In the genomic region with DNA sequence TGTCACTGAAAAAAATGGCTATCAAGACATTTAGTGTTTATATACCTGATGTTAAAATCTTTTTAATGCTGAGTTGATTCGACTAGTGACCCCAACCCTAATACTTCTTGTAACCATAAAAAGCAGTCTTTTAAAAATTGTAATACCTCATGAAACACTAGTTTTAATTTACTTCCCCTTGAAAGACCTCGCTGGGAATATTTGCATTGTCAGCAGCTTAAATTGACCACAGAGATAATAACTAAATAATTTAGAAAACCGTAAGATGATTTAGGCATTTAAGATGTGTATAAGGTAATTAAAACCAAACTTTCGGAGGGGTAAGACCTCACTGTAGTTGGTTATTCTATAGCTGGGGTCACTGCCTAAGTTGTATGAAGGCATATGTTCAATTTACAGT, we compare ENCODE assay signal across 31 cellular contexts.
DNase-seq lines count a peak whose midpoint lies in the region; ATAC-seq, FAIRE-seq and TF ChIP-seq lines count a peak whose summit lies in the region.
"Had no signal": no experiment of that assay in that cellular context is flagged by ENCODE, and none has a peak within 500 bp of the region (broad histone marks: within the 10 kb centered on the region; RNA-seq: fewer than 3 reads in every experiment).

No MANE protein-coding gene starts in this region.

- H2BK120ac ChIP-seq in IMR-90 (ENCODE audit: low read depth, low read length) = no peak overlapping the region

- H3K27me3 ChIP-seq in HepG2 (ENCODE audit: control insufficient read depth in 1 of 2, insufficient read depth in 2 of 2, low read length in 2 of 2) (no peaks in the 10 kb centered on the region), right lobe of liver (no peaks in the 10 kb centered on the region), IMR-90 (ENCODE audit: control insufficient read depth, insufficient read depth, low read length) (no peaks in the 10 kb centered on the region), heart left ventricle (no peaks in the 10 kb centered on the region)
- H3K27me3 ChIP-seq: BE2C; BLaER1; BLaER1 treated with 17β-estradiol and CSF1 and Interleukin-3, amounts not matched to agents 10 nM and 100 nM had no signal

- no peak for FAIRE-seq in HepG2 (lab: Jason Lieb, UNC)
- no peak for FAIRE-seq in A549 (lab: Jason Lieb, UNC)
- FAIRE-seq: A204.1 had no signal

- no peak overlapping the region for H4K8ac ChIP-seq in IMR-90 (ENCODE audit: low read depth in 2 of 2, low read length in 2 of 2)

- TF ChIP-seq EP300 in HepG2 (IDR thresholded peaks at IDR 0.05; ENCODE audit: low read depth in 2 of 2, low read length in 2 of 2) (no peak), HepG2 (CRISPR knock-in tag; IDR thresholded peaks at IDR 0.05; ENCODE audit: borderline replicate concordance) (no peak), A549 (IDR thresholded peaks at IDR 0.05) (no peak)

- H3K4me2 ChIP-seq in HepG2 (ENCODE audit: low read depth, low read length) (no peak overlapping the region), A549 (no peak overlapping the region), IMR-90 (ENCODE audit: low read depth, low read length) (no peak overlapping the region)
- H3K4me2 ChIP-seq: BLaER1; BLaER1 treated with 17β-estradiol and CSF1 and Interleukin-3, amounts not matched to agents 10 nM and 100 nM had no signal

- H2AFZ ChIP-seq in HepG2 (ENCODE audit: low read length) = no peak overlapping the region
- no peak overlapping the region for H2AFZ ChIP-seq in IMR-90 (replicated peaks; ENCODE audit: low read length, poor library complexity)

- ATAC-seq in HepG2 (no peak), right lobe of liver (no peak), A549 (no peak), IMR-90 (ENCODE audit: low read depth) (no peak), heart left ventricle (no peak), HG03196 (IDR thresholded peaks at IDR 0.05; ENCODE audit: unreplicated experiment) (no peak)
- ATAC-seq: CD8-positive, alpha-beta T cell had no signal

- dilution Hi-C loops in IMR-90 (cut with HindIII; ENCODE audit: low sequenced_read_pairs, unreplicated experiment) = no loop called here

- H3K14ac ChIP-seq in IMR-90 (replicated peaks; ENCODE audit: low read depth, low read length) = no peak overlapping the region

- H3K4me1 ChIP-seq in HepG2 (ENCODE audit: insufficient read depth, low read length) (no peaks in the 10 kb centered on the region), right lobe of liver (no peaks in the 10 kb centered on the region), A549 (no peaks in the 10 kb centered on the region), IMR-90 (ENCODE audit: control insufficient read depth, insufficient read depth, low read length) (no peaks in the 10 kb centered on the region), heart left ventricle (no peaks in the 10 kb centered on the region)
- H3K4me1 ChIP-seq: BE2C, Caco-2 had no signal

- no peak overlapping the region for H3K27ac ChIP-seq in HepG2 (ENCODE audit: extremely low read length, insufficient read depth, low read length)
- no peak overlapping the region for H3K27ac ChIP-seq in right lobe of liver
- H3K27ac ChIP-seq in A549 = no peak overlapping the region
- no peak overlapping the region for H3K27ac ChIP-seq in IMR-90 (ENCODE audit: insufficient read depth, low read length)
- H3K27ac ChIP-seq in heart left ventricle = no peak overlapping the region
- H3K27ac ChIP-seq: 22Rv1; BLaER1; BLaER1 treated with 17β-estradiol and CSF1 and Interleukin-3, amounts not matched to agents 10 nM and 100 nM; C4-2B had no signal

- DNase-seq in HepG2 (ENCODE audit: low spot score) = no peak
- no peak for DNase-seq in right lobe of liver
- no peak for DNase-seq in A549 (ENCODE audit: low read depth in 1 of 2, low spot score in 1 of 2)
- DNase-seq in IMR-90 = no peak
- no peak for DNase-seq in heart left ventricle
- DNase-seq: 8988T; ACHN; AML-193; BE2C; C1 segment of cervical spinal cord; Caco-2; Calu3; CD4-positive, alpha-beta memory T cell; CD4-positive, alpha-beta T cell; CD4-positive, CD25-positive, alpha-beta regulatory T cell; CD8-positive, alpha-beta memory T cell; CD8-positive, alpha-beta T cell; COR-L47; DMS 273 treated with DMSO at 0.1 percent for 48 hours; DMS153; DMS53; DMS79; DMS79 treated with DMSO at 0.1 percent for 48 hours; DND-41; EL had no signal

- no TSS peak for BruUV-seq in HepG2 (replicated peaks; lab: Mats Ljungman, UMichigan)
- BruUV-seq in IMR-90 (replicated peaks; lab: Mats Ljungman, UMichigan) = no TSS peak

- H2BK5ac ChIP-seq in IMR-90 (ENCODE audit: low read depth, low read length, poor library complexity, severe bottlenecking) = no peak overlapping the region

- H3K79me2 ChIP-seq in HepG2 (ENCODE audit: insufficient read depth, low read length) = no peaks in the 10 kb centered on the region

- H4K20me1 ChIP-seq in HepG2 (ENCODE audit: insufficient read depth, low read length) (no peaks in the 10 kb centered on the region), IMR-90 (ENCODE audit: insufficient read depth, low read length) (no peaks in the 10 kb centered on the region)
- H4K20me1 ChIP-seq: BLaER1; BLaER1 treated with 17β-estradiol and CSF1 and Interleukin-3, amounts not matched to agents 10 nM and 100 nM had no signal

- H3K9me3 ChIP-seq in HepG2 (ENCODE audit: low read length) (no peaks in the 10 kb centered on the region), right lobe of liver (no peaks in the 10 kb centered on the region), A549 (no peaks in the 10 kb centered on the region), IMR-90 (ENCODE audit: control insufficient read depth, insufficient read depth, low read length) (no peaks in the 10 kb centered on the region), heart left ventricle (no peaks in the 10 kb centered on the region)
- H3K9me3 ChIP-seq: BE2C; BLaER1; BLaER1 treated with 17β-estradiol and CSF1 and Interleukin-3, amounts not matched to agents 10 nM and 100 nM; Caco-2 had no signal

- intact Hi-C loops in HepG2 (cut with micrococcal nuclease; ENCODE audit: unreplicated experiment) = no loop called here
- intact Hi-C loops in right lobe of liver (cut with DNase I) = no loop called here
- intact Hi-C loops in IMR-90 (cut with micrococcal nuclease) = no loop called here
- intact Hi-C loops in heart left ventricle (cut with DNase I) = no loop called here

- no peak overlapping the region for H2BK15ac ChIP-seq in IMR-90 (ENCODE audit: low read depth, low read length)

- H3K36me3 ChIP-seq in HepG2 (replicated peaks in 1 of 2; ENCODE audit: control insufficient read depth in 1 of 2, insufficient read depth in 2 of 2, low read length in 2 of 2) = no peaks in the 10 kb centered on the region
- H3K36me3 ChIP-seq in right lobe of liver = no peaks in the 10 kb centered on the region
- H3K36me3 ChIP-seq in IMR-90 (ENCODE audit: control insufficient read depth, insufficient read depth, low read length) = no peaks in the 10 kb centered on the region
- no peaks in the 10 kb centered on the region for H3K36me3 ChIP-seq in heart left ventricle
- H3K36me3 ChIP-seq: BE2C; BLaER1; BLaER1 treated with 17β-estradiol and CSF1 and Interleukin-3, amounts not matched to agents 10 nM and 100 nM had no signal

- H2AK9ac ChIP-seq in IMR-90 (replicated peaks; ENCODE audit: low read depth, low read length, poor library complexity) = no peak overlapping the region

- no peak overlapping the region for H4K91ac ChIP-seq in IMR-90 (ENCODE audit: insufficient read depth, low read depth, low read length)

- in situ Hi-C loops in HepG2 (cut with HindIII; ENCODE audit: extremely low pct_ligation_motif_present, low pct_unique_long_range_greater_than_20kb) = no loop called here
- in situ Hi-C loops in IMR-90 (cut with MboI; ENCODE audit: low sequenced_read_pairs) = no loop called here

- H3K4me3 ChIP-seq in HepG2 (replicated peaks in 1 of 3; ENCODE audit: insufficient read depth in 1 of 3, low read depth in 2 of 3, low read length in 3 of 3) = no peak overlapping the region
- no peak overlapping the region for H3K4me3 ChIP-seq in right lobe of liver
- H3K4me3 ChIP-seq in A549 = no peak overlapping the region
- no peak overlapping the region for H3K4me3 ChIP-seq in IMR-90 (ENCODE audit: insufficient read depth, low read depth, low read length)
- H3K4me3 ChIP-seq in heart left ventricle = no peak overlapping the region
- H3K4me3 ChIP-seq: BLaER1; BLaER1 treated with 17β-estradiol and CSF1 and Interleukin-3, amounts not matched to agents 10 nM and 100 nM had no signal

- H3K9ac ChIP-seq in HepG2 (ENCODE audit: insufficient read depth, low read depth, low read length) (no peak overlapping the region), IMR-90 (ENCODE audit: low read depth, low read length) (no peak overlapping the region)
- H3K9ac ChIP-seq: BLaER1; BLaER1 treated with 17β-estradiol and CSF1 and Interleukin-3, amounts not matched to agents 10 nM and 100 nM had no signal

- H3K9me1 ChIP-seq in IMR-90 (ENCODE audit: insufficient read depth, low read length) = no peaks in the 10 kb centered on the region

- no peak overlapping the region for H3K18ac ChIP-seq in IMR-90 (ENCODE audit: low read depth, low read length)

- H2BK20ac ChIP-seq in IMR-90 (ENCODE audit: low read depth, low read length) = no peak overlapping the region

- no peak overlapping the region for H2AK5ac ChIP-seq in IMR-90 (ENCODE audit: low read depth, low read length)

- TF ChIP-seq POLR2A in HepG2 (IDR thresholded peaks at IDR 0.05; ENCODE audit: insufficient read depth in 1 of 2, low read depth in 2 of 2, low read length in 2 of 2) (no peak), right lobe of liver (IDR thresholded peaks at IDR 0.05) (no peak), A549 (IDR thresholded peaks at IDR 0.05; ENCODE audit: low read length) (no peak), IMR-90 (IDR thresholded peaks at IDR 0.05; ENCODE audit: low read depth, low read length) (no peak), heart left ventricle (IDR thresholded peaks at IDR 0.05) (no peak)

- no peak for TF ChIP-seq CTCF in HepG2 (CRISPR knock-in tag; IDR thresholded peaks at IDR 0.05)
- TF ChIP-seq CTCF in right lobe of liver (IDR thresholded peaks at IDR 0.05) = no peak
- no peak for TF ChIP-seq CTCF in A549 (IDR thresholded peaks at IDR 0.05)
- TF ChIP-seq CTCF in IMR-90 (conservative IDR thresholded peaks at IDR 0.05; ENCODE audit: low read depth, low read length) = no peak
- TF ChIP-seq CTCF in heart left ventricle (IDR thresholded peaks at IDR 0.05) = no peak

- WGBS in HepG2 (ENCODE audit: low lambda C conversion rate) = 5% methylated on average over 4 of the region's 4 CpGs
- WGBS in right lobe of liver (ENCODE audit: insufficient coverage, low coverage, low lambda C conversion rate, missing lambda C conversion rate) = 52% methylated on average over 4 of the region's 4 CpGs
- WGBS in A549 (ENCODE audit: missing lambda C conversion rate) = 14% methylated on average over 4 of the region's 4 CpGs
- WGBS in IMR-90 (ENCODE audit: extremely low coverage in 2 of 2, insufficient read length in 1 of 2), 2 experiments = no CpG with 5 or more reads among the region's 4 CpGs
- 82 to 84% (median 84%) methylated on average over 4 of the region's 4 CpGs for WGBS in heart left ventricle, 4 donors

- H3K23ac ChIP-seq in IMR-90 (ENCODE audit: low read depth, low read length) = no peak overlapping the region

- no peak overlapping the region for H4K5ac ChIP-seq in IMR-90 (ENCODE audit: low read depth, low read length)

- no peaks in the 10 kb centered on the region for H3K79me1 ChIP-seq in IMR-90 (ENCODE audit: low read depth in 1 of 2, low read length in 2 of 2)

- H3K56ac ChIP-seq in IMR-90 (ENCODE audit: extremely low read depth, insufficient read depth, low read length) = no peak overlapping the region

- CTCF ChIA-PET in HepG2 (lab: Yijun Ruan, JAX; ENCODE audit: low intra/inter-chr PET ratio, low total read pairs) (no interaction called here), A549 (lab: Yijun Ruan, JAX) (no interaction called here), IMR-90 (lab: Yijun Ruan, JAX) (interaction anchor here (0.6 kb wide), 1 partner anchor 177 kb away, joined by 5 read pairs; no protein-coding TSS in a partner anchor)

- H3K4ac ChIP-seq in IMR-90 (ENCODE audit: low read depth, low read length) = no peak overlapping the region

- POLR2A ChIA-PET in HepG2 (lab: Yijun Ruan, JAX) (no interaction called here), A549 (lab: Yijun Ruan, JAX) (no interaction called here), IMR-90 (lab: Charles Lee; ENCODE audit: unreplicated experiment) (no interaction called here)

- TF ChIP-seq RAD21 in HepG2 (CRISPR knock-in tag; IDR thresholded peaks at IDR 0.05) (no peak), A549 (conservative IDR thresholded peaks at IDR 0.05 in 1 of 2, IDR thresholded peaks at IDR 0.05 in 1 of 2) (no peak), IMR-90 (IDR thresholded peaks at IDR 0.05; ENCODE audit: low read length) (no peak)
